1 cellular context compared by ENCODE assay signal in genomic region chr2:175004980-175005832, GRCh38.
A peak's percentile ranks its signal among the peaks of the same experiment; 100 is the strongest.
TF ChIP-seq lines count a peak whose summit lies in the region.

TSS of gene CHN1 (minus strand) at chr2:175005381. CDS start at chr2:175004912, 469 bp downstream.

TF ChIP-seq in HepG2, 621 proteins besides CTCF, POLR2A, EP300 and RAD21 (continued from another document and continues in another):
- TF ChIP-seq RFX5 (IDR thresholded peaks at IDR 0.05; ENCODE audit: low read depth, low read length) = no peak
- peak; percentile 35; the same call in 1 of the 2 replicates for TF ChIP-seq ZHX2 (IDR thresholded peaks at IDR 0.05; ENCODE audit: low read depth)
- no peak for TF ChIP-seq ZHX2 (CRISPR knock-in tag; IDR thresholded peaks at IDR 0.05; ENCODE audit: borderline replicate concordance)
- TF ChIP-seq RBAK (CRISPR knock-in tag; IDR thresholded peaks at IDR 0.05) = no peak
- TF ChIP-seq DR1 (CRISPR knock-in tag; IDR thresholded peaks at IDR 0.05) = no peak
- no peak; the same call in 1 of the 2 replicates for TF ChIP-seq ZNF788 (CRISPR knock-in tag; IDR thresholded peaks at IDR 0.05; ENCODE audit: borderline replicate concordance)
- TF ChIP-seq CREB3 (CRISPR knock-in tag; IDR thresholded peaks at IDR 0.05) = no peak
- 0 out of 2 replicates have a peak, but pooled peaks have one; percentile 16 for TF ChIP-seq ZNF629 (CRISPR knock-in tag; conservative IDR thresholded peaks at IDR 0.05)
- no peak for TF ChIP-seq JUNB (CRISPR knock-in tag; IDR thresholded peaks at IDR 0.05; ENCODE audit: borderline replicate concordance)
- no peak for TF ChIP-seq ZSCAN30 (CRISPR knock-in tag; IDR thresholded peaks at IDR 0.05)
- no peak for TF ChIP-seq ZNF24 (IDR thresholded peaks at IDR 0.05)
- no peak for TF ChIP-seq HNF1B (CRISPR knock-in tag; IDR thresholded peaks at IDR 0.05)
- no peak for TF ChIP-seq ZFP82 (CRISPR knock-in tag; IDR thresholded peaks at IDR 0.05; ENCODE audit: borderline replicate concordance)
- no peak for TF ChIP-seq DZIP1 (CRISPR knock-in tag; IDR thresholded peaks at IDR 0.05)
- no peak for TF ChIP-seq PTBP1 (IDR thresholded peaks at IDR 0.05; ENCODE audit: low read depth, low read length, poor library complexity, severe bottlenecking)
- no peak for TF ChIP-seq ZEB1 (IDR thresholded peaks at IDR 0.05; ENCODE audit: insufficient replicate concordance, low read depth)
- no peak for TF ChIP-seq MED1 (CRISPR knock-in tag; IDR thresholded peaks at IDR 0.05)
- TF ChIP-seq FOXK2 (IDR thresholded peaks at IDR 0.05) = no peak
- TF ChIP-seq DBP (CRISPR knock-in tag; IDR thresholded peaks at IDR 0.05; ENCODE audit: not compliant biosample characterization) = no peak
- no peak for TF ChIP-seq MATR3 (CRISPR knock-in tag; IDR thresholded peaks at IDR 0.05)
- TF ChIP-seq KMT2A (CRISPR knock-in tag; IDR thresholded peaks at IDR 0.05) = 0 out of 2 replicates have a peak, but pooled peaks have one; percentile 29
- TF ChIP-seq STAT6 (CRISPR knock-in tag; IDR thresholded peaks at IDR 0.05; ENCODE audit: borderline replicate concordance) = no peak
- TF ChIP-seq ZNF766 (CRISPR knock-in tag; IDR thresholded peaks at IDR 0.05; ENCODE audit: borderline replicate concordance) = no peak
- no peak for TF ChIP-seq SRF (IDR thresholded peaks at IDR 0.05; ENCODE audit: low read depth, low read length)
- TF ChIP-seq ZNF3 (CRISPR knock-in tag; IDR thresholded peaks at IDR 0.05) = no peak
- no peak for TF ChIP-seq ZNF224 (CRISPR knock-in tag; IDR thresholded peaks at IDR 0.05)
- no peak for TF ChIP-seq RERE (CRISPR knock-in tag; IDR thresholded peaks at IDR 0.05; ENCODE audit: low read depth)
- no peak for TF ChIP-seq BORCS8-MEF2B (CRISPR knock-in tag; IDR thresholded peaks at IDR 0.05)
- TF ChIP-seq ADNP (CRISPR knock-in tag; IDR thresholded peaks at IDR 0.05) = no peak
- no peak for TF ChIP-seq PREB (CRISPR knock-in tag; IDR thresholded peaks at IDR 0.05)
- no peak for TF ChIP-seq CBX5 (CRISPR knock-in tag; IDR thresholded peaks at IDR 0.05; ENCODE audit: borderline replicate concordance)
- peak; percentile 38; the same call in 1 of the 2 replicates for TF ChIP-seq SPEN (CRISPR knock-in tag; IDR thresholded peaks at IDR 0.05; ENCODE audit: low read depth)
- no peak for TF ChIP-seq IKZF4 (CRISPR knock-in tag; IDR thresholded peaks at IDR 0.05; ENCODE audit: borderline replicate concordance, low read depth, not compliant biosample characterization)
- TF ChIP-seq GATA4 (IDR thresholded peaks at IDR 0.05; ENCODE audit: borderline replicate concordance, low read depth) = no peak
- peak; percentile 40; the same call in 1 of the 2 replicates for TF ChIP-seq NRL (CRISPR knock-in tag; IDR thresholded peaks at IDR 0.05; ENCODE audit: borderline replicate concordance)
- no peak for TF ChIP-seq ZNF576 (CRISPR knock-in tag; IDR thresholded peaks at IDR 0.05)
